In the genomic region with DNA sequence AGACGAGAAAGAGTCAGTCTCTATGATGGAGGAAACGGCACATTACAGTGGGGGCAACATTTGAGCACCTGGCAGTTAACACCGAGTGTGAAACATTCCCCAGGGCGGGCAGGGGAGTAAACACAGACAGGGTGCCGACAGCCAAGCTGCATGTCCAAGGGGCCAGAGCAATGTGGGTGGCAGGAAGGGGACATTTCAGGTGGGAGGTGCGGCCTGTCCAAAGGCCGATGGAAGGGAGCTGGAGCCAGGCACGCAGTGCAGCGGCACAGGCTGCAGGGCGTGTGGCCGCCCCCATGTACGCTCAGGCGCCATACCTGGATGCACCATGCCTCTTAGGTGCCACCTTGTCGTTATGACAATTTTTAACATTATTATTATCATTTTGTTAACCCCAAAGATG, we compare ENCODE assay signal across 1 cellular context.
TF ChIP-seq lines count a peak whose summit lies in the region.

No MANE protein-coding gene starts in this region.

TF ChIP-seq in GM23338, 12 proteins besides CTCF, POLR2A, EP300 and RAD21 (continued from another document):
- TF ChIP-seq, protein P1, sequence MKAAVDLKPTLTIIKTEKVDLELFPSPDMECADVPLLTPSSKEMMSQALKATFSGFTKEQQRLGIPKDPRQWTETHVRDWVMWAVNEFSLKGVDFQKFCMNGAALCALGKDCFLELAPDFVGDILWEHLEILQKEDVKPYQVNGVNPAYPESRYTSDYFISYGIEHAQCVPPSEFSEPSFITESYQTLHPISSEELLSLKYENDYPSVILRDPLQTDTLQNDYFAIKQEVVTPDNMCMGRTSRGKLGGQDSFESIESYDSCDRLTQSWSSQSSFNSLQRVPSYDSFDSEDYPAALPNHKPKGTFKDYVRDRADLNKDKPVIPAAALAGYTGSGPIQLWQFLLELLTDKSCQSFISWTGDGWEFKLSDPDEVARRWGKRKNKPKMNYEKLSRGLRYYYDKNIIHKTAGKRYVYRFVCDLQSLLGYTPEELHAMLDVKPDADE (IDR thresholded peaks at IDR 0.05): no peak
- TF ChIP-seq EZH2phosphoT487 (IDR thresholded peaks at IDR 0.05; ENCODE audit: unreplicated experiment): no peak
